Comparison of ENCODE assay signal across 1 cellular context in genomic region chr2:26148501-26148900, GRCh38.
TF ChIP-seq lines count a peak whose summit lies in the region.

No MANE protein-coding gene starts in this region.

TF ChIP-seq in HepG2, 621 proteins besides CTCF, POLR2A, EP300 and RAD21 (continued from another document):
- TF ChIP-seq MTF2 (CRISPR knock-in tag; IDR thresholded peaks at IDR 0.05; ENCODE audit: borderline replicate concordance): no peak
- no peak for TF ChIP-seq SRSF4 (IDR thresholded peaks at IDR 0.05; ENCODE audit: low read depth, low read length, poor library complexity, severe bottlenecking)
- no peak for TF ChIP-seq XRCC5 (optimal IDR thresholded peaks at IDR 0.05; ENCODE audit: low read length)
- TF ChIP-seq, protein P1, sequence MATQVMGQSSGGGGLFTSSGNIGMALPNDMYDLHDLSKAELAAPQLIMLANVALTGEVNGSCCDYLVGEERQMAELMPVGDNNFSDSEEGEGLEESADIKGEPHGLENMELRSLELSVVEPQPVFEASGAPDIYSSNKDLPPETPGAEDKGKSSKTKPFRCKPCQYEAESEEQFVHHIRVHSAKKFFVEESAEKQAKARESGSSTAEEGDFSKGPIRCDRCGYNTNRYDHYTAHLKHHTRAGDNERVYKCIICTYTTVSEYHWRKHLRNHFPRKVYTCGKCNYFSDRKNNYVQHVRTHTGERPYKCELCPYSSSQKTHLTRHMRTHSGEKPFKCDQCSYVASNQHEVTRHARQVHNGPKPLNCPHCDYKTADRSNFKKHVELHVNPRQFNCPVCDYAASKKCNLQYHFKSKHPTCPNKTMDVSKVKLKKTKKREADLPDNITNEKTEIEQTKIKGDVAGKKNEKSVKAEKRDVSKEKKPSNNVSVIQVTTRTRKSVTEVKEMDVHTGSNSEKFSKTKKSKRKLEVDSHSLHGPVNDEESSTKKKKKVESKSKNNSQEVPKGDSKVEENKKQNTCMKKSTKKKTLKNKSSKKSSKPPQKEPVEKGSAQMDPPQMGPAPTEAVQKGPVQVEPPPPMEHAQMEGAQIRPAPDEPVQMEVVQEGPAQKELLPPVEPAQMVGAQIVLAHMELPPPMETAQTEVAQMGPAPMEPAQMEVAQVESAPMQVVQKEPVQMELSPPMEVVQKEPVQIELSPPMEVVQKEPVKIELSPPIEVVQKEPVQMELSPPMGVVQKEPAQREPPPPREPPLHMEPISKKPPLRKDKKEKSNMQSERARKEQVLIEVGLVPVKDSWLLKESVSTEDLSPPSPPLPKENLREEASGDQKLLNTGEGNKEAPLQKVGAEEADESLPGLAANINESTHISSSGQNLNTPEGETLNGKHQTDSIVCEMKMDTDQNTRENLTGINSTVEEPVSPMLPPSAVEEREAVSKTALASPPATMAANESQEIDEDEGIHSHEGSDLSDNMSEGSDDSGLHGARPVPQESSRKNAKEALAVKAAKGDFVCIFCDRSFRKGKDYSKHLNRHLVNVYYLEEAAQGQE (IDR thresholded peaks at IDR 0.05; ENCODE audit: borderline replicate concordance in 1 of 2, low read depth in 1 of 2, low read length in 2 of 2): peak; percentile 34 to 91
- no peak for TF ChIP-seq IKZF1 (IDR thresholded peaks at IDR 0.05)
- TF ChIP-seq ATF7 (IDR thresholded peaks at IDR 0.05): no peak
- no peak for TF ChIP-seq ATF7 (CRISPR knock-in tag; IDR thresholded peaks at IDR 0.05)
- TF ChIP-seq ZNF3 (CRISPR knock-in tag; IDR thresholded peaks at IDR 0.05): peak; percentile 82; the same call in 1 of the 2 replicates
- no peak for TF ChIP-seq ZMAT3 (CRISPR knock-in tag; conservative IDR thresholded peaks at IDR 0.05)
